In genomic region chr3:31879365-31879764, GRCh38 we compare ENCODE assay signal across 1 cellular context.
TF ChIP-seq lines count a peak whose summit lies in the region.

No MANE protein-coding gene starts in this region.

TF ChIP-seq in WTC11, 78 proteins besides CTCF, POLR2A, EP300 and RAD21 (continued from another document):
- TF ChIP-seq NFATC4 (CRISPR knock-in tag; IDR thresholded peaks at IDR 0.05): no peak
- no peak for TF ChIP-seq E2F4 (CRISPR knock-in tag; IDR thresholded peaks at IDR 0.05; ENCODE audit: borderline replicate concordance, low read depth)
- TF ChIP-seq TCF7 (CRISPR knock-in tag; IDR thresholded peaks at IDR 0.05; ENCODE audit: low read depth): no peak
- no peak for TF ChIP-seq GRHL2 (CRISPR knock-in tag; IDR thresholded peaks at IDR 0.05; ENCODE audit: insufficient replicate concordance, severe bottlenecking)
